ENCODE assay signal across 24 cellular contexts in genomic region chr3:111708157-111708771, GRCh38.
"Had no signal": no experiment of that assay in that cellular context is flagged by ENCODE, and none has a peak within 500 bp of the region (broad histone marks: within the 10 kb centered on the region; RNA-seq: fewer than 3 reads in every experiment).

No MANE protein-coding gene starts in this region.

- H3K9me3 Mint-ChIP-seq: activated naive CD4-positive, alpha-beta T cell treated with anti-CD3 and anti-CD28 coated beads, Interleukin-2, amount 10 ng/mL, durations not matched to agents 7 days and 5 days; stimulated activated naive B cell treated with anti-CD40 and anti-IgM and Interleukin-4, amounts not matched to agents 10 μg/mL and 1 μg/mL and 100 μg/mL, for 72 hours; WTC11 had no signal

- H3K27ac Mint-ChIP-seq: activated CD8-positive, alpha-beta memory T cell treated with anti-CD3 and anti-CD28 coated beads, Interleukin-2, amount 10 ng/mL, durations not matched to agents 7 days and 5 days; activated CD8-positive, alpha-beta T cell treated with anti-CD3 and anti-CD28 coated beads, Interleukin-2, amount 10 ng/mL, durations not matched to agents 7 days and 5 days; activated naive CD4-positive, alpha-beta T cell treated with anti-CD3 and anti-CD28 coated beads, Interleukin-2, amount 10 ng/mL, durations not matched to agents 7 days and 5 days; stimulated activated naive B cell treated with anti-CD40 and anti-IgM and Interleukin-4, amounts not matched to agents 10 μg/mL and 1 μg/mL and 100 μg/mL, for 72 hours; WTC11 had no signal

- H3K4me3 ChIP-seq: breast epithelium, colonic mucosa, gastrocnemius medialis, psoas muscle, smooth muscle cell, suprapubic skin, tibial artery had no signal

- H3K27me3 ChIP-seq: breast epithelium, colonic mucosa, gastrocnemius medialis, suprapubic skin, tibial artery had no signal

- H3K27me3 Mint-ChIP-seq: activated CD8-positive, alpha-beta memory T cell treated with anti-CD3 and anti-CD28 coated beads, Interleukin-2, amount 10 ng/mL, durations not matched to agents 7 days and 5 days; activated naive CD4-positive, alpha-beta T cell treated with anti-CD3 and anti-CD28 coated beads, Interleukin-2, amount 10 ng/mL, durations not matched to agents 7 days and 5 days; stimulated activated naive B cell treated with anti-CD40 and anti-IgM and Interleukin-4, amounts not matched to agents 10 μg/mL and 1 μg/mL and 100 μg/mL, for 72 hours had no signal

- H3K4me1 Mint-ChIP-seq: stimulated activated naive B cell treated with anti-CD40 and anti-IgM and Interleukin-4, amounts not matched to agents 10 μg/mL and 1 μg/mL and 100 μg/mL, for 72 hours had no signal

- FAIRE-seq: kidney had no signal

- DNase-seq: activated CD4-positive, alpha-beta T cell treated with anti-CD3 and anti-CD28 coated beads for 1 hour; activated CD8-positive, alpha-beta memory T cell treated with anti-CD3 and anti-CD28 coated beads, Interleukin-2, amount 10 ng/mL, durations not matched to agents 7 days and 5 days; activated CD8-positive, alpha-beta T cell treated with anti-CD3 and anti-CD28 coated beads, Interleukin-2, amount 10 ng/mL, durations not matched to agents 7 days and 5 days; activated effector memory CD4-positive, alpha-beta T cell treated with anti-CD3 and anti-CD28 coated beads, Interleukin-2, amount 50 U/mL, for 16 hours; activated naive CD4-positive, alpha-beta T cell treated with anti-CD3 and anti-CD28 coated beads, Interleukin-2, amount 10 ng/mL, durations not matched to agents 7 days and 5 days; colonic mucosa; effector CD8-positive, alpha-beta T cell; erythroblast; gastrocnemius medialis; hippocampal formation; kidney; left colon; psoas muscle; stimulated activated CD4-positive, alpha-beta T cell treated with anti-CD3 and anti-CD28 coated beads, Interleukin-1b, Interleukin-23, amount 100 ng/mL, for 48 hours; stimulated activated CD4-positive, alpha-beta T cell treated with anti-CD3 and anti-CD28 coated beads, Interleukin-4, amount 100 ng/mL, for 4 hours; stimulated activated CD8-positive, alpha-beta memory T cell treated with anti-CD3 and anti-CD28 coated beads, Interleukin-4, amount 100 ng/mL, for 48 hours; stimulated activated naive B cell treated with anti-CD40 and anti-IgM and Interleukin-4, amounts not matched to agents 10 μg/mL and 1 μg/mL and 100 μg/mL, for 72 hours; T-helper 2 cell; tibial artery had no signal

- H3K36me3 Mint-ChIP-seq: WTC11 had no signal

- H3K36me3 ChIP-seq: breast epithelium, colonic mucosa, gastrocnemius medialis, suprapubic skin, tibial artery had no signal

- H3K4me3 Mint-ChIP-seq: activated CD8-positive, alpha-beta memory T cell treated with anti-CD3 and anti-CD28 coated beads, Interleukin-2, amount 10 ng/mL, durations not matched to agents 7 days and 5 days; activated CD8-positive, alpha-beta T cell treated with anti-CD3 and anti-CD28 coated beads, Interleukin-2, amount 10 ng/mL, durations not matched to agents 7 days and 5 days; activated naive CD4-positive, alpha-beta T cell treated with anti-CD3 and anti-CD28 coated beads, Interleukin-2, amount 10 ng/mL, durations not matched to agents 7 days and 5 days; stimulated activated naive B cell treated with anti-CD40 and anti-IgM and Interleukin-4, amounts not matched to agents 10 μg/mL and 1 μg/mL and 100 μg/mL, for 72 hours; WTC11 had no signal

- ATAC-seq: activated CD8-positive, alpha-beta memory T cell treated with anti-CD3 and anti-CD28 coated beads, Interleukin-2, amount 10 ng/mL, durations not matched to agents 7 days and 5 days; activated CD8-positive, alpha-beta T cell treated with anti-CD3 and anti-CD28 coated beads, Interleukin-2, amount 10 ng/mL, durations not matched to agents 7 days and 5 days; gastrocnemius medialis; left colon; psoas muscle; SK-N-SH treated with all-trans-retinoic acid at 6 μM for 48 hours; stimulated activated naive B cell treated with anti-CD40 and anti-IgM and Interleukin-4, amounts not matched to agents 10 μg/mL and 1 μg/mL and 100 μg/mL, for 72 hours; WTC11 had no signal
